In genomic region chrX:65878456-65878855, GRCh38 we compare ENCODE assay signal across 22 cellular contexts.
"Had no signal": no experiment of that assay in that cellular context is flagged by ENCODE, and none has a peak within 500 bp of the region (broad histone marks: within the 10 kb centered on the region; RNA-seq: fewer than 3 reads in every experiment).

No MANE protein-coding gene starts in this region.

- H3K4me1 ChIP-seq: SJSA1 had no signal

- H3K4me3 ChIP-seq: MG63, SJSA1, SK-N-MC had no signal

- H3K27me3 ChIP-seq: MG63, SJSA1 had no signal

- H3K36me3 ChIP-seq: MG63, SJSA1 had no signal

- H3K9me3 ChIP-seq: MG63, SJSA1 had no signal

- DNase-seq: Karpas-422, KG1, MG63, NCI-H1092, NCI-H1105 treated with DMSO at 0.1 percent for 48 hours, NCI-H1417 treated with DMSO at 0.1 percent for 48 hours, NCI-H146, NCI-H1694 treated with DMSO at 0.1 percent for 48 hours, NCI-H1930, NCI-H2081 treated with DMSO at 0.1 percent for 48 hours, NCI-H2171, NCI-H226, NCI-H446, NCI-H510A, NCI-H524 treated with DMSO at 0.1 percent for 48 hours, NCI-H69, NCI-H774, Right ventricle myocardium superior, RPMI8226, SIG-M5 had no signal

- H3K27ac ChIP-seq: SJSA1, SK-N-MC had no signal
